10 cellular contexts compared by ENCODE assay signal in genomic region chr1:115727706-115728249, GRCh38. TPM values are rescaled to one million over a fixed set of nuclear protein-coding genes. Genes with fewer than 3 reads are reported as not detected.
A peak's percentile ranks its signal among the peaks of the same experiment; 100 is the strongest.
DNase-seq lines count a peak whose midpoint lies in the region; TF ChIP-seq lines count a peak whose summit lies in the region.
"Had no signal": no experiment of that assay in that cellular context is flagged by ENCODE, and none has a peak within 500 bp of the region (broad histone marks: within the 10 kb centered on the region; RNA-seq: fewer than 3 reads in every experiment).

No MANE protein-coding gene starts in this region.

- CTCF ChIA-PET in BJ (lab: Yijun Ruan, JAX) = interaction anchor here (0.7 to 1.3 kb wide), 5 partner anchors 9 to 44 kb away, joined by 3 to 7 read pairs (median 3); no protein-coding TSS in a partner anchor

- TF ChIP-seq CTCF in BJ (IDR thresholded peaks at IDR 0.05; ENCODE audit: insufficient read depth, low read depth, low read length) = no peak
- no peak for TF ChIP-seq CTCF in fibroblast of pulmonary artery (IDR thresholded peaks at IDR 0.05; ENCODE audit: low read length, missing control alignments)
- no peak for TF ChIP-seq CTCF in osteoblast (IDR thresholded peaks at IDR 0.05; ENCODE audit: extremely low read depth, low read depth, low read length)
- no peak for TF ChIP-seq CTCF in endothelial cell (IDR thresholded peaks at IDR 0.05; ENCODE audit: unreplicated experiment)

- no peaks in the 10 kb centered on the region for H4K20me1 ChIP-seq in osteoblast (ENCODE audit: insufficient read depth, low read length)

- no peak overlapping the region for H3K4me3 ChIP-seq in BJ (ENCODE audit: low read depth, low read length)
- H3K4me3 ChIP-seq in fibroblast of pulmonary artery (replicated peaks; ENCODE audit: low read depth, low read length) = no peak overlapping the region
- no peak overlapping the region for H3K4me3 ChIP-seq in osteoblast (ENCODE audit: insufficient read depth, low read length)

- H3K27me3 ChIP-seq in BJ (ENCODE audit: control insufficient read depth, insufficient read depth, low read length) (no peaks in the 10 kb centered on the region), osteoblast (ENCODE audit: insufficient read depth, low read length) (peaks cover 2% of the 10 kb centered on the region)

- intact Hi-C loops in activated T-helper 1 cell treated with anti-CD3 and anti-CD28 coated beads, Interleukin-12 subunit alpha, Interleukin-12 subunit beta, Interleukin-2, Interleukin-4 antibody, amounts not matched to agents 30 ng/mL and 10 ng/mL and 1 ng/mL, durations not matched to agents 14 hours and 24 hours and 36 hours (cut with micrococcal nuclease) = no loop called here

- H3K9me3 ChIP-seq in osteoblast (ENCODE audit: low read depth, low read length) = no peaks in the 10 kb centered on the region

- H3K4me1 ChIP-seq in osteoblast (ENCODE audit: insufficient read depth, low read length) = peaks cover 7% of the 10 kb centered on the region

- H3K27ac ChIP-seq in osteoblast (ENCODE audit: low read depth, low read length) = peak overlapping the region; percentile 40
- H3K27ac ChIP-seq: VCaP had no signal

- peak; percentile 44 for DNase-seq in BJ (ENCODE audit: low read depth)
- DNase-seq in RPMI7951 (ENCODE audit: low read depth) = peak; percentile 86
- DNase-seq in fibroblast of pulmonary artery (ENCODE audit: low read depth) = peak; percentile 94
- DNase-seq in osteoblast (ENCODE audit: insufficient read length, low spot score, missing footprints) = no peak
- no peak for DNase-seq in NCI-H526 (lab: John Stamatoyannopoulos, UW)
- DNase-seq in activated T-helper 1 cell treated with anti-CD3 and anti-CD28 coated beads, Interleukin-12 subunit alpha, Interleukin-12 subunit beta, Interleukin-2, Interleukin-4 antibody, amounts not matched to agents 30 ng/mL and 10 ng/mL and 1 ng/mL, durations not matched to agents 14 hours and 24 hours and 36 hours (ENCODE audit: low spot score) = no peak
- no peak for DNase-seq in endothelial cell (ENCODE audit: low spot score)
- DNase-seq in NCI-H1105 treated with DMSO at 0.1 percent for 48 hours (lab: John Stamatoyannopoulos, UW) = no peak
- DNase-seq: DMS153 had no signal

- no peaks in the 10 kb centered on the region for H3K27me3 Mint-ChIP-seq in activated T-helper 1 cell treated with anti-CD3 and anti-CD28 coated beads, Interleukin-12 subunit alpha, Interleukin-12 subunit beta, Interleukin-2, Interleukin-4 antibody, amounts not matched to agents 30 ng/mL and 10 ng/mL and 1 ng/mL, durations not matched to agents 14 hours and 24 hours and 36 hours (ENCODE audit: insufficient read depth)
- no peaks in the 10 kb centered on the region for H3K27me3 Mint-ChIP-seq in endothelial cell (ENCODE audit: unreplicated experiment)

- H3K4me3 Mint-ChIP-seq in activated T-helper 1 cell treated with anti-CD3 and anti-CD28 coated beads, Interleukin-12 subunit alpha, Interleukin-12 subunit beta, Interleukin-2, Interleukin-4 antibody, amounts not matched to agents 30 ng/mL and 10 ng/mL and 1 ng/mL, durations not matched to agents 14 hours and 24 hours and 36 hours = no peak overlapping the region
- H3K4me3 Mint-ChIP-seq in endothelial cell (ENCODE audit: unreplicated experiment) = no peak overlapping the region

- H3K4me1 Mint-ChIP-seq in activated T-helper 1 cell treated with anti-CD3 and anti-CD28 coated beads, Interleukin-12 subunit alpha, Interleukin-12 subunit beta, Interleukin-2, Interleukin-4 antibody, amounts not matched to agents 30 ng/mL and 10 ng/mL and 1 ng/mL, durations not matched to agents 14 hours and 24 hours and 36 hours (ENCODE audit: low read depth) = no peaks in the 10 kb centered on the region
- H3K4me1 Mint-ChIP-seq in endothelial cell (ENCODE audit: unreplicated experiment) = peaks cover 55% of the 10 kb centered on the region

- no peaks in the 10 kb centered on the region for H3K36me3 Mint-ChIP-seq in activated T-helper 1 cell treated with anti-CD3 and anti-CD28 coated beads, Interleukin-12 subunit alpha, Interleukin-12 subunit beta, Interleukin-2, Interleukin-4 antibody, amounts not matched to agents 30 ng/mL and 10 ng/mL and 1 ng/mL, durations not matched to agents 14 hours and 24 hours and 36 hours (ENCODE audit: low read depth)
- no peaks in the 10 kb centered on the region for H3K36me3 Mint-ChIP-seq in endothelial cell (ENCODE audit: low read depth, unreplicated experiment)

- H3K36me3 ChIP-seq in BJ (ENCODE audit: control insufficient read depth, insufficient read depth, low read length) = no peaks in the 10 kb centered on the region
- H3K36me3 ChIP-seq in osteoblast (ENCODE audit: insufficient read depth, low read length) = no peaks in the 10 kb centered on the region

- peak overlapping the region; percentile 53 for H3K4me2 ChIP-seq in osteoblast (ENCODE audit: insufficient read depth, low read length)

- H2AFZ ChIP-seq in osteoblast (ENCODE audit: low read length) = peak overlapping the region; percentile 59

- POLR2A ChIA-PET in BJ (lab: Charles Lee) = no interaction called here

- H3K79me2 ChIP-seq in osteoblast (ENCODE audit: insufficient read depth, low read length) = no peaks in the 10 kb centered on the region

- no peak overlapping the region for H3K27ac Mint-ChIP-seq in activated T-helper 1 cell treated with anti-CD3 and anti-CD28 coated beads, Interleukin-12 subunit alpha, Interleukin-12 subunit beta, Interleukin-2, Interleukin-4 antibody, amounts not matched to agents 30 ng/mL and 10 ng/mL and 1 ng/mL, durations not matched to agents 14 hours and 24 hours and 36 hours
- H3K27ac Mint-ChIP-seq in endothelial cell (ENCODE audit: unreplicated experiment) = no peak overlapping the region

- no peaks in the 10 kb centered on the region for H3K9me3 Mint-ChIP-seq in activated T-helper 1 cell treated with anti-CD3 and anti-CD28 coated beads, Interleukin-12 subunit alpha, Interleukin-12 subunit beta, Interleukin-2, Interleukin-4 antibody, amounts not matched to agents 30 ng/mL and 10 ng/mL and 1 ng/mL, durations not matched to agents 14 hours and 24 hours and 36 hours
- H3K9me3 Mint-ChIP-seq in endothelial cell (ENCODE audit: unreplicated experiment) = no peaks in the 10 kb centered on the region

RNA-seq across cellular contexts. Expression of gene CASQ2, which starts 40.7 kb away (rescaled TPM):
- polyA plus RNA-seq in BJ (2011; rRNA removed) = not detected in 2 replicates
- polyA minus RNA-seq in BJ (2011; rRNA and poly(A)+ RNA removed) = not detected in 2 replicates
- total RNA-seq in RPMI7951 (2014; rRNA removed; shearing (Covaris generic)) = not detected in 2 replicates
- total RNA-seq in osteoblast (not detected in 2 replicates), endothelial cell (ENCODE audit: unreplicated experiment) (not detected)
- not detected in 2 replicates for total RNA-seq in activated T-helper 1 cell treated with anti-CD3 and anti-CD28 coated beads, Interleukin-12 subunit alpha, Interleukin-12 subunit beta, Interleukin-2, Interleukin-4 antibody, amounts not matched to agents 30 ng/mL and 10 ng/mL and 1 ng/mL, durations not matched to agents 14 hours and 24 hours and 36 hours

Comparison
In these comparisons a context has a peak if more than half of its experiments do, and no peak if none do; other contexts are left out.
1. DNase-seq: peak in BJ (single experiment), RPMI7951 (single experiment) and fibroblast of pulmonary artery (single experiment); none in osteoblast (single experiment), NCI-H526 (0 of 2), activated T-helper 1 cell treated with anti-CD3 and anti-CD28 coated beads, Interleukin-12 subunit alpha, Interleukin-12 subunit beta, Interleukin-2, Interleukin-4 antibody, amounts not matched to agents 30 ng/mL and 10 ng/mL and 1 ng/mL, durations not matched to agents 14 hours and 24 hours and 36 hours (single experiment), endothelial cell (single experiment) and NCI-H1105 treated with DMSO at 0.1 percent for 48 hours (single experiment).